8 cellular contexts compared by ENCODE assay signal in genomic region chr3:47782538-47783308, GRCh38. TPM values are rescaled to one million over a fixed set of nuclear protein-coding genes. Genes with fewer than 3 reads are reported as not detected.
DNase-seq lines count a peak whose midpoint lies in the region; ATAC-seq and TF ChIP-seq lines count a peak whose summit lies in the region.

No MANE protein-coding gene starts in this region.

- H3K27ac Mint-ChIP-seq in activated naive CD8-positive, alpha-beta T cell treated with anti-CD3 and anti-CD28 coated beads for 36 hours, result peak overlapping the region; percentile 98

- intact Hi-C loops in left cardiac atrium (cut with DNase I) (no loop called here), transverse colon (cut with DNase I; ENCODE audit: low total_unique reads) (no loop called here)

- no peak for TF ChIP-seq EP300 in transverse colon (IDR thresholded peaks at IDR 0.05; ENCODE audit: low read depth)

- H3K36me3 ChIP-seq in right atrium auricular region (no peaks in the 10 kb centered on the region), transverse colon (no peaks in the 10 kb centered on the region)

- in situ Hi-C loops in transverse colon (cut with MboI; ENCODE audit: low pct_ligation_motif_present in 1 of 4, low pct_unique_long_range_greater_than_20kb in 1 of 4, low sequenced_read_pairs in 3 of 4), result loop anchor here in 2 of 4 donors (10.0 to 25.0 kb wide), 2 partner anchors 258 to 370 kb away; no protein-coding TSS in a partner anchor

- H3K9me3 Mint-ChIP-seq in activated naive CD8-positive, alpha-beta T cell treated with anti-CD3 and anti-CD28 coated beads for 36 hours, result no peaks in the 10 kb centered on the region

- H3K27ac ChIP-seq in right atrium auricular region, result peak overlapping the region; percentile 97 to 98
- peak overlapping the region; percentile 94 to 99 (median 96) for H3K27ac ChIP-seq in transverse colon

- peaks cover 0 to 34% of the 10 kb centered on the region in 2 donors for H3K4me1 ChIP-seq in right atrium auricular region
- peaks cover 10 to 34% (median 28%) of the 10 kb centered on the region in 4 donors for H3K4me1 ChIP-seq in transverse colon

- ATAC-seq in left cardiac atrium (no peak), HG02973 (IDR thresholded peaks at IDR 0.05; ENCODE audit: unreplicated experiment) (no peak)

- H3K4me3 ChIP-seq in right atrium auricular region, result peak overlapping the region; percentile 96
- H3K4me3 ChIP-seq in transverse colon, result peak overlapping the region; percentile 26 to 95 (median 94)

- DNase-seq in right atrium auricular region (ENCODE audit: low spot score) (no peak), left cardiac atrium (no peak), left kidney (ENCODE audit: low read depth, low spot score) (peak; percentile 47), transverse colon (no peak), hypothalamus (lab: John Stamatoyannopoulos, UW) (no peak), NCI-H524 (lab: John Stamatoyannopoulos, UW) (no peak)
- no peak for DNase-seq in activated naive CD8-positive, alpha-beta T cell treated with anti-CD3 and anti-CD28 coated beads for 36 hours

- peaks cover 3% of the 10 kb centered on the region for H3K36me3 Mint-ChIP-seq in activated naive CD8-positive, alpha-beta T cell treated with anti-CD3 and anti-CD28 coated beads for 36 hours

- H3K27me3 Mint-ChIP-seq in activated naive CD8-positive, alpha-beta T cell treated with anti-CD3 and anti-CD28 coated beads for 36 hours, result no peaks in the 10 kb centered on the region

- WGBS in transverse colon (ENCODE audit: low coverage in 1 of 2), 2 donors, result 53 to 57% methylated on average over 11 to 19 of the region's 19 CpGs

- peak overlapping the region; percentile 95 for H3K4me3 Mint-ChIP-seq in activated naive CD8-positive, alpha-beta T cell treated with anti-CD3 and anti-CD28 coated beads for 36 hours

- H3K4me1 Mint-ChIP-seq in activated naive CD8-positive, alpha-beta T cell treated with anti-CD3 and anti-CD28 coated beads for 36 hours, result peaks cover 18% of the 10 kb centered on the region

- H3K27me3 ChIP-seq in right atrium auricular region (no peaks in the 10 kb centered on the region), transverse colon (no peaks in the 10 kb centered on the region)

- TF ChIP-seq CTCF in right atrium auricular region (IDR thresholded peaks at IDR 0.05) (no peak), transverse colon (IDR thresholded peaks at IDR 0.05) (no peak)

- H3K9me3 ChIP-seq in right atrium auricular region (no peaks in the 10 kb centered on the region), transverse colon (no peaks in the 10 kb centered on the region)

- TF ChIP-seq POLR2A in transverse colon (IDR thresholded peaks at IDR 0.05), result no peak

RNA-seq across cellular contexts. Expression of gene SMARCC1, which starts 1.0 kb away (rescaled TPM):
- total RNA-seq in right atrium auricular region, result 10 to 100 TPM; 11.6 to 19.3 TPM
- 10 to 100 TPM; 28.0 to 29.9 TPM for total RNA-seq in left cardiac atrium
- 100 to 1,000 TPM; 115 to 117 TPM for total RNA-seq in activated naive CD8-positive, alpha-beta T cell treated with anti-CD3 and anti-CD28 coated beads for 36 hours
- 10 to 100 TPM; 21.3 to 70.8 (median 45.0) TPM for total RNA-seq in transverse colon

RNA-seq across cellular contexts. Expression of gene DHX30, which starts 20.2 kb away (rescaled TPM):
- total RNA-seq in right atrium auricular region (10 to 100 TPM; 47.9 to 57.6 TPM), left cardiac atrium (10 to 100 TPM; 39.7 to 50.5 TPM), transverse colon (10 to 100 TPM; 31.0 to 52.3 (median 47.9) TPM)
- total RNA-seq in activated naive CD8-positive, alpha-beta T cell treated with anti-CD3 and anti-CD28 coated beads for 36 hours, result 100 to 1,000 TPM; 105 to 110 TPM
